Comparison of ENCODE assay signal across 9 cellular contexts in genomic region chr5:157343842-157344790, GRCh38.
A peak's percentile ranks its signal among the peaks of the same experiment; 100 is the strongest.
DNase-seq lines count a peak whose midpoint lies in the region; ATAC-seq, FAIRE-seq and TF ChIP-seq lines count a peak whose summit lies in the region.
"Had no signal": no experiment of that assay in that cellular context is flagged by ENCODE, and none has a peak within 500 bp of the region (broad histone marks: within the 10 kb centered on the region; RNA-seq: fewer than 3 reads in every experiment).

No MANE protein-coding gene starts in this region.

- H3K4me2 ChIP-seq in BLaER1 treated with 17β-estradiol and CSF1 and Interleukin-3, amounts not matched to agents 10 nM and 100 nM, result peak overlapping the region in 9 of 11 experiments; percentile 8 to 38 (median 23); a peak in 14 of 22 replicates

- H3K9ac ChIP-seq in BLaER1 treated with 17β-estradiol and CSF1 and Interleukin-3, amounts not matched to agents 10 nM and 100 nM, result peak overlapping the region in 1 of 11 experiments; percentile 6; a peak in 1 of 22 replicates

- H3K9me3 Mint-ChIP-seq in natural killer cell (no peaks in the 10 kb centered on the region), MCF 10A (ENCODE audit: unreplicated experiment) (no peaks in the 10 kb centered on the region)

- POLR2A ChIA-PET in MCF 10A (lab: Yijun Ruan, JAX), result interaction anchor here (0.9 kb wide), 1 partner anchor 20 kb away, joined by 3 read pairs; no protein-coding TSS in a partner anchor

- CTCF ChIA-PET in MCF 10A (lab: Yijun Ruan, JAX), result interaction anchor here (0.6 to 8.6 kb wide), 31 partner anchors 8 to 1789 kb away, joined by 3 to 84 read pairs (median 7); no protein-coding TSS in a partner anchor

- intact Hi-C loops in natural killer cell (cut with micrococcal nuclease) (no loop called here), MCF 10A (cut with micrococcal nuclease) (loop anchor here (5.0 kb wide), 1 partner anchor 373 kb away; no protein-coding TSS in a partner anchor)

- peaks cover 11 to 24% (median 16%) of the 10 kb centered on the region in 10 experiments for H3K4me1 ChIP-seq in BLaER1 treated with 17β-estradiol and CSF1 and Interleukin-3, amounts not matched to agents 10 nM and 100 nM

- no peaks in the 10 kb centered on the region; a peak in 1 of 22 replicates for H4K20me1 ChIP-seq in BLaER1 treated with 17β-estradiol and CSF1 and Interleukin-3, amounts not matched to agents 10 nM and 100 nM

- no peak overlapping the region for H3K4me3 ChIP-seq in BLaER1 treated with 17β-estradiol and CSF1 and Interleukin-3, amounts not matched to agents 10 nM and 100 nM
- H3K4me3 ChIP-seq: heart right ventricle had no signal

- H3K4me3 Mint-ChIP-seq in natural killer cell (no peak overlapping the region), MCF 10A (ENCODE audit: unreplicated experiment) (no peak overlapping the region)

- H3K27ac Mint-ChIP-seq in natural killer cell (peak overlapping the region; percentile 28 to 36), MCF 10A (ENCODE audit: low read depth, unreplicated experiment) (no peak overlapping the region)

- peak; percentile 30 for FAIRE-seq in GM12892 (lab: Jason Lieb, UNC)

- no peaks in the 10 kb centered on the region for H3K9me3 ChIP-seq in BLaER1 treated with 17β-estradiol and CSF1 and Interleukin-3, amounts not matched to agents 10 nM and 100 nM (replicated peaks in 1 of 11)

- no peaks in the 10 kb centered on the region for H3K27me3 ChIP-seq in BLaER1 treated with 17β-estradiol and CSF1 and Interleukin-3, amounts not matched to agents 10 nM and 100 nM
- H3K27me3 ChIP-seq: heart right ventricle had no signal

- H3K36me3 Mint-ChIP-seq in natural killer cell (peaks cover 25% of the 10 kb centered on the region), MCF 10A (ENCODE audit: insufficient read depth, unreplicated experiment) (no peaks in the 10 kb centered on the region)

- peak in 1 of 3 donors; percentile 53 for ATAC-seq in natural killer cell

- no peak for DNase-seq in GM12892 (ENCODE audit: insufficient read length)
- DNase-seq in caudate nucleus (lab: John Stamatoyannopoulos, UW), result peak in 17 of 61 donors; percentile 8 to 75 (median 20)
- DNase-seq in natural killer cell, result no peak
- DNase-seq in DMS153 treated with DMSO at 0.1 percent for 48 hours (lab: John Stamatoyannopoulos, UW; ENCODE audit: unreplicated experiment), result no peak
- DNase-seq in MCF 10A (ENCODE audit: unreplicated experiment), result no peak
- no peak for DNase-seq in NCI-H2107 treated with DMSO at 0.1 percent for 48 hours (lab: John Stamatoyannopoulos, UW; ENCODE audit: unreplicated experiment)
- DNase-seq: heart right ventricle, NCI-H1694 treated with DMSO at 0.1 percent for 48 hours had no signal

- BruUV-seq in MCF 10A (replicated peaks; lab: Mats Ljungman, UMichigan), result no TSS peak

- H3K36me3 ChIP-seq in BLaER1 treated with 17β-estradiol and CSF1 and Interleukin-3, amounts not matched to agents 10 nM and 100 nM, result peaks cover 17 to 99% (median 85%) of the 10 kb centered on the region in 11 experiments; a peak in 21 of 22 replicates

- no peaks in the 10 kb centered on the region for H3K27me3 Mint-ChIP-seq in natural killer cell (ENCODE audit: low read depth in 2 of 2)
- H3K27me3 Mint-ChIP-seq in MCF 10A (ENCODE audit: insufficient read depth, unreplicated experiment), result no peaks in the 10 kb centered on the region

- TF ChIP-seq CTCF in natural killer cell (IDR thresholded peaks at IDR 0.05) (no peak), MCF 10A (IDR thresholded peaks at IDR 0.05; ENCODE audit: unreplicated experiment) (no peak)

- peak overlapping the region in 8 of 11 experiments; percentile 5 to 63 (median 16); a peak in 9 of 22 replicates for H3K27ac ChIP-seq in BLaER1 treated with 17β-estradiol and CSF1 and Interleukin-3, amounts not matched to agents 10 nM and 100 nM
- H3K27ac ChIP-seq in caudate nucleus (ENCODE audit: low read depth, low read length), result peak overlapping the region; percentile 65
- H3K27ac ChIP-seq: heart right ventricle had no signal

- TF ChIP-seq POLR2A in GM12892 (IDR thresholded peaks at IDR 0.05; ENCODE audit: low read depth, low read length), result no peak

- H3K4me1 Mint-ChIP-seq in natural killer cell (peaks cover 8 to 12% of the 10 kb centered on the region in 2 donors), MCF 10A (ENCODE audit: insufficient read depth, unreplicated experiment) (no peaks in the 10 kb centered on the region)
